In the genomic region with DNA sequence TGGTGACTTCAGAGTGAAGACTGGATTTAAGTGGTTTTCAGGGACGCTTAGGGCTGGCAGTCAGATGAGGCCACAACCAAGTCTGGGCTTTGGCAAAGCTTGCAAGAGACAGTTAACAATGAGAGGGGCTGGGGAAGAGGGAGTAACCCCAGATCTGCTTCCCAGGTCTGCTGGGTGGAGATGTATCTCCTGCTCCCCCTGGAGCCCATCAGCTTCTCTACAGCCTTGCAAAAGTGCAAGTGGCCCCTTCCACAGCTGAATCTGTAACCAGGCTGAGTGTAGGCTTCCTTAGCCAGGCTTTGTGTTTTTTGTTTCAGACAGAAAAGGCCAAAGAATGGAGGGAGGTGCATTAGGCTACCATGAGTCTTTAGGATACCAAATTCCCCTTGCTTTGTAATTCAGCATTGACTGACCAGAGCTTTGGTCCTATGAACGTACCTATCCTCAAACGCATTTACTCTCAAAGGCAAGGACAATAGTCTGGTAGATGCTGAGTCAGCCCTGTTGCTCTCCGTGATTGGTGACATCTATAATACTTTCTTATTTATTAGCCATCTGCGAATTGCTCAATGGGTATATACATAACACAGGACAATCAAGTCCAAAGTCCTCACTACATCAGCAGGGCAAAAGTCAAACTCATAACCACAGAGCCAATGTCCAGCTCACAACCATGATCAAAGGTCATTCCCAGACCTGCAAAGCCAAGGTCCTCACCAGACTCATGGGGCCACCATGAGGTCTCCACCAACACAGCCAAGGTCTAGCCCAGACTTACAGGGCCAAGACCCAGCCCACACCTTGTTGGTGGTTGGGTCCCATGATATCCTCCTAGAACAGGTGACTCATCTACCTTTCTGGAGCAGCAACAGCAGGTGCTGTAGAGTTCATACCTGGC, we compare ENCODE assay signal across 8 cellular contexts. TPM values are rescaled to one million over a fixed set of nuclear protein-coding genes. Genes with fewer than 3 reads are reported as not detected.
DNase-seq lines count a peak whose midpoint lies in the region; ATAC-seq and TF ChIP-seq lines count a peak whose summit lies in the region.

No MANE protein-coding gene starts in this region.

- H3K4me2 ChIP-seq in PC-3 (ENCODE audit: low read length) = no peak overlapping the region

- H3K36me3 ChIP-seq in PC-3 (ENCODE audit: low read depth, low read length) (no peaks in the 10 kb centered on the region), esophagus muscularis mucosa (peaks cover 0 to 3% (median 0%) of the 10 kb centered on the region in 4 donors)

- no peak overlapping the region for H2AFZ ChIP-seq in PC-3 (ENCODE audit: low read length)

- no peak for TF ChIP-seq POLR2A in esophagus muscularis mucosa (IDR thresholded peaks at IDR 0.05; ENCODE audit: low read depth)

- H3K4me3 Mint-ChIP-seq in activated naive CD4-positive, alpha-beta T cell treated with anti-CD3 and anti-CD28 coated beads, Interleukin-2, amount 10 ng/mL, durations not matched to agents 7 days and 5 days = no peak overlapping the region

- no peaks in the 10 kb centered on the region for H3K9me3 ChIP-seq in PC-3 (ENCODE audit: low read length)
- no peaks in the 10 kb centered on the region for H3K9me3 ChIP-seq in esophagus muscularis mucosa

- intact Hi-C loops in PC-3 (cut with micrococcal nuclease) (no loop called here), esophagus muscularis mucosa (cut with DNase I) (no loop called here)

- TF ChIP-seq EP300 in esophagus muscularis mucosa (IDR thresholded peaks at IDR 0.05) = no peak

- TF ChIP-seq CTCF in PC-3 (conservative IDR thresholded peaks at IDR 0.05; ENCODE audit: low read depth, low read length) (peak; percentile 70), esophagus muscularis mucosa (IDR thresholded peaks at IDR 0.05) (peak; percentile 39 to 57 (median 46))

- ATAC-seq in PC-3 (peak; percentile 93), HG03175 (IDR thresholded peaks at IDR 0.05; ENCODE audit: unreplicated experiment) (no peak)

- H3K79me2 ChIP-seq in PC-3 (ENCODE audit: low read length) = no peaks in the 10 kb centered on the region

- H3K36me3 Mint-ChIP-seq in activated naive CD4-positive, alpha-beta T cell treated with anti-CD3 and anti-CD28 coated beads, Interleukin-2, amount 10 ng/mL, durations not matched to agents 7 days and 5 days = no peaks in the 10 kb centered on the region

- WGBS in esophagus muscularis mucosa = 88% methylated on average over 5 of the region's 5 CpGs

- H3K9me2 ChIP-seq in PC-3 (replicated peaks; ENCODE audit: low read length) = no peaks in the 10 kb centered on the region

- no peaks in the 10 kb centered on the region for H3F3A ChIP-seq in PC-3 (ENCODE audit: low read length, unreplicated experiment)

- H3K4me1 ChIP-seq in PC-3 (ENCODE audit: insufficient read depth, low read length) = peaks cover 9% of the 10 kb centered on the region
- peaks cover 0 to 19% (median 12%) of the 10 kb centered on the region in 4 donors for H3K4me1 ChIP-seq in esophagus muscularis mucosa

- DNase-seq in activated naive CD4-positive, alpha-beta T cell treated with anti-CD3 and anti-CD28 coated beads, Interleukin-2, amount 10 ng/mL, durations not matched to agents 7 days and 5 days = peak; percentile 49
- DNase-seq in activated naive CD4-positive, alpha-beta T cell treated with Interleukin-2 at 50 U/mL for 16 hours = no peak
- DNase-seq in PC-3 = peak; percentile 43
- no peak for DNase-seq in esophagus muscularis mucosa (ENCODE audit: extremely low spot score)
- peak; percentile 73 for DNase-seq in pons (ENCODE audit: low spot score)
- no peak for DNase-seq in NCI-H1930 (lab: John Stamatoyannopoulos, UW)
- DNase-seq in inferior parietal cortex (ENCODE audit: extremely low spot score) = no peak

- no peak overlapping the region for H3K9ac ChIP-seq in PC-3 (ENCODE audit: low read length)

- H3K9me3 Mint-ChIP-seq in activated naive CD4-positive, alpha-beta T cell treated with anti-CD3 and anti-CD28 coated beads, Interleukin-2, amount 10 ng/mL, durations not matched to agents 7 days and 5 days = no peaks in the 10 kb centered on the region

- H4K20me1 ChIP-seq in PC-3 (ENCODE audit: low read length) = no peaks in the 10 kb centered on the region

- H3K27me3 ChIP-seq in PC-3 (ENCODE audit: low read length) (no peaks in the 10 kb centered on the region), esophagus muscularis mucosa (no peaks in the 10 kb centered on the region)

- H3K27ac ChIP-seq in PC-3 (ENCODE audit: low read length) (no peak overlapping the region), esophagus muscularis mucosa (replicated peaks in 1 of 4) (no peak overlapping the region)

- H3K27me3 Mint-ChIP-seq in activated naive CD4-positive, alpha-beta T cell treated with anti-CD3 and anti-CD28 coated beads, Interleukin-2, amount 10 ng/mL, durations not matched to agents 7 days and 5 days = peaks cover 33% of the 10 kb centered on the region

- H3K4me3 ChIP-seq in PC-3 (ENCODE audit: low read length) (no peak overlapping the region), esophagus muscularis mucosa (no peak overlapping the region)

- no peak overlapping the region for H3K27ac Mint-ChIP-seq in activated naive CD4-positive, alpha-beta T cell treated with anti-CD3 and anti-CD28 coated beads, Interleukin-2, amount 10 ng/mL, durations not matched to agents 7 days and 5 days

- POLR2A ChIA-PET in PC-3 (lab: Charles Lee; ENCODE audit: unreplicated experiment) = no interaction called here

- CTCF ChIA-PET in activated naive CD4-positive, alpha-beta T cell treated with anti-CD3 and anti-CD28 coated beads, Interleukin-2, amount 10 ng/mL, durations not matched to agents 7 days and 5 days (lab: Charles Lee) = interaction anchor here (1.1 to 4.7 kb wide), 6 partner anchors 10 to 254 kb away, joined by 4 to 36 read pairs (median 4); a partner anchor contains a TSS
- CTCF ChIA-PET in PC-3 (lab: Charles Lee) = interaction anchor here (0.6 to 1.0 kb wide), 2 partner anchors 73 to 123 kb away, joined by 3 read pairs; no protein-coding TSS in a partner anchor

- H3K4me1 Mint-ChIP-seq in activated naive CD4-positive, alpha-beta T cell treated with anti-CD3 and anti-CD28 coated beads, Interleukin-2, amount 10 ng/mL, durations not matched to agents 7 days and 5 days = peaks cover 6% of the 10 kb centered on the region

- BruUV-seq in PC-3 (replicated peaks; lab: Mats Ljungman, UMichigan) = no TSS peak

RNA-seq across cellular contexts. Expression of a gene that starts 17.1 kb away (rescaled TPM):
- total RNA-seq in PC-3 (2014; rRNA removed) (0.47 TPM in 1 of 2 replicates, not detected in the other), esophagus muscularis mucosa (1 to 10 TPM; 1.2 to 5.3 (median 3.9) TPM)

RNA-seq across cellular contexts. Expression of a gene that starts 48.4 kb away (rescaled TPM):
- total RNA-seq in PC-3 (2014; rRNA removed) = 118 and 154 TPM in 2 replicates
- 100 to 1,000 TPM; 161 to 407 (median 272) TPM for total RNA-seq in esophagus muscularis mucosa

RNA-seq across cellular contexts. Expression of a gene that starts 53.3 kb away (rescaled TPM):
- total RNA-seq in PC-3 (2014; rRNA removed) (1.3 and 3.9 TPM in 2 replicates), esophagus muscularis mucosa (10 to 100 TPM in 1 of 4 donors, 1 to 10 TPM in 3; 2.5 to 15.9 (median 7.6) TPM)

RNA-seq across cellular contexts. Expression of a gene that starts 53.3 kb away (rescaled TPM):
- total RNA-seq in PC-3 (2014; rRNA removed) = not detected in 2 replicates
- 1 to 10 TPM in 1 of 4 donors, not detected in 3; 1.5 TPM for total RNA-seq in esophagus muscularis mucosa

Comparison
In these comparisons a context has a peak if more than half of its experiments do, and no peak if none do; other contexts are left out.
1. DNase-seq: peak in activated naive CD4-positive, alpha-beta T cell treated with anti-CD3 and anti-CD28 coated beads, Interleukin-2, amount 10 ng/mL, durations not matched to agents 7 days and 5 days (single experiment), PC-3 (single experiment) and pons (single experiment); none in activated naive CD4-positive, alpha-beta T cell treated with Interleukin-2 at 50 U/mL for 16 hours (single experiment), esophagus muscularis mucosa (single experiment), NCI-H1930 (0 of 2) and inferior parietal cortex (single experiment).